ENCODE assay signal across 8 cellular contexts in the genomic region with DNA sequence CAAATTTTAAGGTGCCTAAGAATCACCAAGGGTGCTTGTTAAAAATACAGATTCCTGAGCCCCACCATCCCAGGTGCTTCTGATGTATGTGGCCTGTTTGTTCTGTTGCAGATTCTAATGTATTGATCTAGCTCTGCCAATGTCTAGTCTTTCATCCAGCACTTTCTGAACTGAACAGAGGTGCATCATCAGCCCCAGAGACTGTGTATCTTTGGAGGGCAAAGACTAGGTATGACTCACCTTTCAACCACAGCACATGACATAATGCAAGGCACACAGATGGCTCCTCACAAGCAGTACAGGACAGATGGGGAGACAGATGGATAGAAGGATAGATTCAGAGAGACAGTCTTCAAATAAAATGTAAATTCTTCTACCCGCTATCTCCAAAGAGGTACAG. TPM values are rescaled to one million over a fixed set of nuclear protein-coding genes. Genes with fewer than 3 reads are reported as not detected.
DNase-seq lines count a peak whose midpoint lies in the region; ATAC-seq and TF ChIP-seq lines count a peak whose summit lies in the region.

No MANE protein-coding gene starts in this region.

- peaks cover 68 to 70% of the 10 kb centered on the region in 2 donors for H3K36me3 Mint-ChIP-seq in CD4-positive, alpha-beta memory T cell
- peaks cover 87% of the 10 kb centered on the region for H3K36me3 Mint-ChIP-seq in activated CD4-positive, alpha-beta memory T cell treated with anti-CD3 and anti-CD28 coated beads, Interleukin-2, amount 10 ng/mL, durations not matched to agents 7 days and 5 days (ENCODE audit: low read depth)
- H3K36me3 Mint-ChIP-seq in natural killer cell = peaks cover 38% of the 10 kb centered on the region

- POLR2A ChIA-PET in CD4-positive, alpha-beta memory T cell (lab: Charles Lee; ENCODE audit: partially characterized antibody) = interaction anchor here (1.2 kb wide), 1 partner anchor 18 kb away, joined by 4 read pairs; no protein-coding TSS in a partner anchor
- POLR2A ChIA-PET in activated CD4-positive, alpha-beta memory T cell treated with anti-CD3 and anti-CD28 coated beads, Interleukin-2, amount 10 ng/mL, durations not matched to agents 7 days and 5 days (lab: Charles Lee) = interaction anchor here (0.8 to 6.2 kb wide), 5 partner anchors 12 to 34 kb away, joined by 3 to 46 read pairs (median 6); no protein-coding TSS in a partner anchor

- H3K27me3 ChIP-seq in CD4-positive, alpha-beta memory T cell (ENCODE audit: insufficient read depth, low read length) = no peaks in the 10 kb centered on the region

- H3K36me3 ChIP-seq in CD4-positive, alpha-beta memory T cell (ENCODE audit: insufficient read depth, low read length) = peaks cover 22% of the 10 kb centered on the region

- peaks cover 34% of the 10 kb centered on the region for H3K4me1 ChIP-seq in CD4-positive, alpha-beta memory T cell (ENCODE audit: insufficient read depth, low read length)

- no peak for TF ChIP-seq CTCF in natural killer cell (IDR thresholded peaks at IDR 0.05)

- ATAC-seq in GM19351 (IDR thresholded peaks at IDR 0.05; ENCODE audit: unreplicated experiment) (peak; percentile 74), HG03175 (IDR thresholded peaks at IDR 0.05; ENCODE audit: unreplicated experiment) (peak; percentile 75), natural killer cell (peak in 1 of 3 donors; percentile 46), HG03025 (IDR thresholded peaks at IDR 0.05; ENCODE audit: low FRiP score, unreplicated experiment) (no peak)

- no peak overlapping the region for H3K4me3 Mint-ChIP-seq in CD4-positive, alpha-beta memory T cell
- no peak overlapping the region for H3K4me3 Mint-ChIP-seq in activated CD4-positive, alpha-beta memory T cell treated with anti-CD3 and anti-CD28 coated beads, Interleukin-2, amount 10 ng/mL, durations not matched to agents 7 days and 5 days
- H3K4me3 Mint-ChIP-seq in natural killer cell = no peak overlapping the region

- peak overlapping the region in 6 of 7 donors; percentile 13 to 82 (median 55) for H3K27ac Mint-ChIP-seq in CD4-positive, alpha-beta memory T cell
- H3K27ac Mint-ChIP-seq in activated CD4-positive, alpha-beta memory T cell treated with anti-CD3 and anti-CD28 coated beads, Interleukin-2, amount 10 ng/mL, durations not matched to agents 7 days and 5 days = peak overlapping the region; percentile 77
- H3K27ac Mint-ChIP-seq in natural killer cell = peak overlapping the region; percentile 29 to 89

- CTCF ChIA-PET in CD4-positive, alpha-beta memory T cell (lab: Charles Lee; ENCODE audit: partially characterized antibody) = interaction anchor here (0.5 to 1.2 kb wide), 5 partner anchors 23 to 390 kb away, joined by 3 to 5 read pairs (median 4); no protein-coding TSS in a partner anchor
- CTCF ChIA-PET in activated CD4-positive, alpha-beta memory T cell treated with anti-CD3 and anti-CD28 coated beads, Interleukin-2, amount 10 ng/mL, durations not matched to agents 7 days and 5 days (lab: Charles Lee) = interaction anchor here (1.0 to 1.9 kb wide), 3 partner anchors 17 to 36 kb away, joined by 3 to 5 read pairs (median 4); no protein-coding TSS in a partner anchor

- peaks cover 0 to 1% (median 0%) of the 10 kb centered on the region in 8 donors for H3K9me3 Mint-ChIP-seq in CD4-positive, alpha-beta memory T cell
- H3K9me3 Mint-ChIP-seq in activated CD4-positive, alpha-beta memory T cell treated with anti-CD3 and anti-CD28 coated beads, Interleukin-2, amount 10 ng/mL, durations not matched to agents 7 days and 5 days = no peaks in the 10 kb centered on the region
- H3K9me3 Mint-ChIP-seq in natural killer cell = no peaks in the 10 kb centered on the region

- peak in 1 of 5 donors; percentile 67 for DNase-seq in CD4-positive, alpha-beta memory T cell
- DNase-seq in activated CD4-positive, alpha-beta memory T cell treated with anti-CD3 and anti-CD28 coated beads, Interleukin-2, amount 10 ng/mL, durations not matched to agents 7 days and 5 days = peak; percentile 57
- no peak for DNase-seq in natural killer cell
- no peak for DNase-seq in DMS153 (lab: John Stamatoyannopoulos, UW)
- no peak for DNase-seq in NCI-H345 (lab: John Stamatoyannopoulos, UW)

- H3K27ac ChIP-seq in CD4-positive, alpha-beta memory T cell (ENCODE audit: low read depth, low read length) = no peak overlapping the region

- H3K27me3 Mint-ChIP-seq in CD4-positive, alpha-beta memory T cell = no peaks in the 10 kb centered on the region
- no peaks in the 10 kb centered on the region for H3K27me3 Mint-ChIP-seq in activated CD4-positive, alpha-beta memory T cell treated with anti-CD3 and anti-CD28 coated beads, Interleukin-2, amount 10 ng/mL, durations not matched to agents 7 days and 5 days
- H3K27me3 Mint-ChIP-seq in natural killer cell (ENCODE audit: low read depth in 2 of 2) = no peaks in the 10 kb centered on the region

- intact Hi-C loops in CD4-positive, alpha-beta memory T cell (cut with micrococcal nuclease) = loop anchor here (2.0 to 5.0 kb wide), 3 partner anchors 18 to 36 kb away; partner anchors contain the start of gene CD58
- intact Hi-C loops in natural killer cell (cut with micrococcal nuclease) = no loop called here

- no peaks in the 10 kb centered on the region for H3K9me3 ChIP-seq in CD4-positive, alpha-beta memory T cell (ENCODE audit: control insufficient read depth in 1 of 2, low read length in 2 of 2)

- no peak overlapping the region for H3K4me3 ChIP-seq in CD4-positive, alpha-beta memory T cell (ENCODE audit: low read length in 2 of 2)

- H3K4me1 Mint-ChIP-seq in CD4-positive, alpha-beta memory T cell = peaks cover 25 to 52% (median 37%) of the 10 kb centered on the region in 4 donors
- H3K4me1 Mint-ChIP-seq in activated CD4-positive, alpha-beta memory T cell treated with anti-CD3 and anti-CD28 coated beads, Interleukin-2, amount 10 ng/mL, durations not matched to agents 7 days and 5 days = peaks cover 57% of the 10 kb centered on the region
- H3K4me1 Mint-ChIP-seq in natural killer cell = peaks cover 40 to 55% of the 10 kb centered on the region in 2 donors

RNA-seq across cellular contexts. Expression of gene CD58, which starts 32.3 kb away (rescaled TPM):
- 10 to 100 TPM; 25.2 to 30.9 TPM for total RNA-seq in CD4-positive, alpha-beta memory T cell
- polyA plus RNA-seq in CD4-positive, alpha-beta memory T cell = 10 to 100 TPM; 58.2 to 61.3 TPM
- 10 to 100 TPM; 55.2 to 59.7 TPM for total RNA-seq in activated CD4-positive, alpha-beta memory T cell treated with anti-CD3 and anti-CD28 coated beads, Interleukin-2, amount 10 ng/mL, durations not matched to agents 7 days and 5 days
- 10 to 100 TPM; 27.4 to 34.0 (median 28.6) TPM for total RNA-seq in natural killer cell
